ENCODE assay signal across 8 cellular contexts in genomic region chr2:208252766-208253492, GRCh38. TPM values are rescaled to one million over a fixed set of nuclear protein-coding genes. Genes with fewer than 3 reads are reported as not detected.
A peak's percentile ranks its signal among the peaks of the same experiment; 100 is the strongest.
DNase-seq lines count a peak whose midpoint lies in the region; ATAC-seq, FAIRE-seq and TF ChIP-seq lines count a peak whose summit lies in the region.

No MANE protein-coding gene starts in this region.

- H3K27ac ChIP-seq in HepG2 (ENCODE audit: extremely low read length, insufficient read depth, low read length) (peak overlapping the region; percentile 97), thyroid gland (peak overlapping the region in 2 of 3 donors; percentile 57 to 60)

- intact Hi-C loops in HepG2 (cut with micrococcal nuclease; ENCODE audit: unreplicated experiment) (no loop called here), thyroid gland (cut with DNase I) (no loop called here)

- no peaks in the 10 kb centered on the region for H4K20me1 ChIP-seq in HepG2 (ENCODE audit: insufficient read depth, low read length)

- ATAC-seq in HepG2: no peak
- no peak for ATAC-seq in HG03135 (IDR thresholded peaks at IDR 0.05; ENCODE audit: unreplicated experiment)
- no peak for ATAC-seq in GM18909 (IDR thresholded peaks at IDR 0.05; ENCODE audit: poor library complexity, unreplicated experiment)

- H3K27ac Mint-ChIP-seq in activated naive CD4-positive, alpha-beta T cell treated with anti-CD3 and anti-CD28 coated beads, Interleukin-2, amount 50 U/mL, for 24 hours: peak overlapping the region; percentile 76
- H3K27ac Mint-ChIP-seq in activated naive CD8-positive, alpha-beta T cell treated with anti-CD3 and anti-CD28 coated beads for 36 hours: no peak overlapping the region

- no peaks in the 10 kb centered on the region for H3K27me3 Mint-ChIP-seq in activated naive CD4-positive, alpha-beta T cell treated with anti-CD3 and anti-CD28 coated beads, Interleukin-2, amount 50 U/mL, for 24 hours
- no peaks in the 10 kb centered on the region for H3K27me3 Mint-ChIP-seq in activated naive CD8-positive, alpha-beta T cell treated with anti-CD3 and anti-CD28 coated beads for 36 hours

- H3K4me2 ChIP-seq in HepG2 (ENCODE audit: low read depth, low read length): peak overlapping the region; percentile 95

- H3K9me3 ChIP-seq in HepG2 (ENCODE audit: low read length) (no peaks in the 10 kb centered on the region), thyroid gland (no peaks in the 10 kb centered on the region)

- BruUV-seq in HepG2 (replicated peaks; lab: Mats Ljungman, UMichigan): no TSS peak

- no peak for DNase-seq in activated naive CD4-positive, alpha-beta T cell (lab: John Stamatoyannopoulos, UW)
- no peak for DNase-seq in activated naive CD8-positive, alpha-beta T cell treated with anti-CD3 and anti-CD28 coated beads for 36 hours
- DNase-seq in HepG2 (ENCODE audit: low spot score) (peak; percentile 48), thyroid gland (no peak)
- no peak for DNase-seq in stimulated activated CD4-positive, alpha-beta T cell treated with anti-CD3 and anti-CD28 coated beads, Interleukin-12 subunit alpha, Interleukin-12 subunit beta, amount 100 ng/mL, for 4 hours

- H3K79me2 ChIP-seq in HepG2 (ENCODE audit: insufficient read depth, low read length): peaks cover 43% of the 10 kb centered on the region

- peak overlapping the region; percentile 91 for H3K9ac ChIP-seq in HepG2 (ENCODE audit: insufficient read depth, low read depth, low read length)

- H3K4me1 ChIP-seq in HepG2 (ENCODE audit: insufficient read depth, low read length): peaks cover 82% of the 10 kb centered on the region
- peaks cover 7 to 15% of the 10 kb centered on the region in 2 donors for H3K4me1 ChIP-seq in thyroid gland

- in situ Hi-C loops in HepG2 (cut with HindIII; ENCODE audit: extremely low pct_ligation_motif_present, low pct_unique_long_range_greater_than_20kb): loop anchor here (5.0 to 25.0 kb wide), 2 partner anchors 76 to 541 kb away; partner anchors contain the start of gene CCNYL1

- H3K9me3 Mint-ChIP-seq in activated naive CD4-positive, alpha-beta T cell treated with anti-CD3 and anti-CD28 coated beads, Interleukin-2, amount 50 U/mL, for 24 hours: no peaks in the 10 kb centered on the region
- no peaks in the 10 kb centered on the region for H3K9me3 Mint-ChIP-seq in activated naive CD8-positive, alpha-beta T cell treated with anti-CD3 and anti-CD28 coated beads for 36 hours

- FAIRE-seq in HepG2 (lab: Jason Lieb, UNC): no peak

- peaks cover 3 to 51% of the 10 kb centered on the region in 2 experiments for H3K36me3 ChIP-seq in HepG2 (replicated peaks in 1 of 2; ENCODE audit: control insufficient read depth in 1 of 2, insufficient read depth in 2 of 2, low read length in 2 of 2)
- H3K36me3 ChIP-seq in thyroid gland: peaks cover 8 to 14% of the 10 kb centered on the region in 2 donors

- TF ChIP-seq EP300 in HepG2 (IDR thresholded peaks at IDR 0.05; ENCODE audit: low read depth in 2 of 2, low read length in 2 of 2) (no peak), HepG2 (CRISPR knock-in tag; IDR thresholded peaks at IDR 0.05; ENCODE audit: borderline replicate concordance) (no peak)

- TF ChIP-seq CTCF in HepG2 (CRISPR knock-in tag; IDR thresholded peaks at IDR 0.05) (no peak), thyroid gland (IDR thresholded peaks at IDR 0.05) (no peak)

- no peaks in the 10 kb centered on the region; a peak in 1 of 5 replicates for H3K27me3 ChIP-seq in HepG2 (ENCODE audit: control insufficient read depth in 1 of 2, insufficient read depth in 2 of 2, low read length in 2 of 2)
- no peaks in the 10 kb centered on the region for H3K27me3 ChIP-seq in thyroid gland

- TF ChIP-seq RAD21 in HepG2 (CRISPR knock-in tag; IDR thresholded peaks at IDR 0.05): no peak

- no peak overlapping the region for H2AFZ ChIP-seq in HepG2 (ENCODE audit: low read length)

- H3K4me1 Mint-ChIP-seq in activated naive CD4-positive, alpha-beta T cell treated with anti-CD3 and anti-CD28 coated beads, Interleukin-2, amount 50 U/mL, for 24 hours: peaks cover 22% of the 10 kb centered on the region
- peaks cover 23% of the 10 kb centered on the region for H3K4me1 Mint-ChIP-seq in activated naive CD8-positive, alpha-beta T cell treated with anti-CD3 and anti-CD28 coated beads for 36 hours

- POLR2A ChIA-PET in HepG2 (lab: Yijun Ruan, JAX): interaction anchor here (1.2 to 7.8 kb wide), 5 partner anchors 12 to 628 kb away, joined by 3 to 145 read pairs (median 9); partner anchors contain the start of genes METTL21A and PIKFYVE

- CTCF ChIA-PET in HepG2 (lab: Yijun Ruan, JAX; ENCODE audit: low intra/inter-chr PET ratio, low total read pairs): no interaction called here

- H3K36me3 Mint-ChIP-seq in activated naive CD4-positive, alpha-beta T cell treated with anti-CD3 and anti-CD28 coated beads, Interleukin-2, amount 50 U/mL, for 24 hours: peaks cover 9% of the 10 kb centered on the region
- H3K36me3 Mint-ChIP-seq in activated naive CD8-positive, alpha-beta T cell treated with anti-CD3 and anti-CD28 coated beads for 36 hours: peaks cover 8% of the 10 kb centered on the region

- H3K4me3 ChIP-seq in HepG2 (replicated peaks in 1 of 3; ENCODE audit: insufficient read depth in 1 of 3, low read depth in 2 of 3, low read length in 3 of 3) (peak overlapping the region; percentile 85 to 100 (median 100)), thyroid gland (replicated peaks in 1 of 3) (peak overlapping the region in 1 of 3 donors; percentile 67)

- 90% methylated on average over 2 of the region's 2 CpGs for WGBS in HepG2 (ENCODE audit: low lambda C conversion rate)
- WGBS in thyroid gland, 2 donors: 87 to 89% methylated on average over 2 of the region's 2 CpGs

- TF ChIP-seq POLR2A in HepG2 (IDR thresholded peaks at IDR 0.05; ENCODE audit: insufficient read depth in 1 of 2, low read depth in 2 of 2, low read length in 2 of 2) (no peak), thyroid gland (IDR thresholded peaks at IDR 0.05) (no peak)

- H3K4me3 Mint-ChIP-seq in activated naive CD4-positive, alpha-beta T cell treated with anti-CD3 and anti-CD28 coated beads, Interleukin-2, amount 50 U/mL, for 24 hours: no peak overlapping the region
- H3K4me3 Mint-ChIP-seq in activated naive CD8-positive, alpha-beta T cell treated with anti-CD3 and anti-CD28 coated beads for 36 hours: peak overlapping the region; percentile 95

TF ChIP-seq in HepG2, 621 proteins besides CTCF, POLR2A, EP300 and RAD21 (continues in another document):
- TF ChIP-seq IRF2 (CRISPR knock-in tag; IDR thresholded peaks at IDR 0.05): no peak

RNA-seq across cellular contexts. Expression of gene IDH1, which starts 1.9 kb away (rescaled TPM):
- total RNA-seq in activated naive CD8-positive, alpha-beta T cell treated with anti-CD3 and anti-CD28 coated beads for 36 hours: 10 to 100 TPM; 14.3 to 18.3 TPM
- 1,077 and 1,654 TPM in 2 replicates for total RNA-seq in HepG2 (2016; rRNA removed; fragmentation: Illumina TruSeq; extraction: Trizol)
- 96.9 and 104 TPM in 2 replicates for total RNA-seq in HepG2 (2016; cell fraction: cytosol; rRNA removed; fragmentation: Illumina TruSeq; extraction: Trizol; ENCODE audit: low read depth)
- total RNA-seq in HepG2 (2016; cell fraction: insoluble cytoplasmic fraction; rRNA removed; fragmentation: Illumina TruSeq; extraction: Trizol): 1,083 and 1,679 TPM in 2 replicates
- 314 and 331 TPM in 2 replicates for total RNA-seq in HepG2 (2016; cell fraction: membrane; rRNA removed; fragmentation: Illumina TruSeq; extraction: Trizol)
- total RNA-seq in HepG2 (2016; cell fraction: nucleus; rRNA removed; fragmentation: Illumina TruSeq; extraction: Trizol): 500 TPM in 2 replicates
- polyA plus RNA-seq in HepG2 (2011; rRNA removed): 258 and 312 TPM in 2 replicates
- polyA plus RNA-seq in HepG2 (2011; cell fraction: cytosol; rRNA removed): 157 and 214 TPM in 2 replicates
- 167 and 204 TPM in 2 replicates for polyA plus RNA-seq in HepG2 (2011; cell fraction: nucleus; rRNA removed)
- 217 and 288 TPM in 2 replicates for polyA plus RNA-seq in HepG2 (2012)
- polyA plus RNA-seq in HepG2 (2016; cell fraction: cytosol; fragmentation: Illumina TruSeq; extraction: Trizol; ENCODE audit: low read depth): 73.2 and 78.3 TPM in 2 replicates
- polyA plus RNA-seq in HepG2 (2016; cell fraction: insoluble cytoplasmic fraction; fragmentation: Illumina TruSeq; extraction: Trizol; ENCODE audit: low read depth): 1,387 and 1,488 TPM in 2 replicates
- 191 and 213 TPM in 2 replicates for polyA plus RNA-seq in HepG2 (2016; cell fraction: membrane; fragmentation: Illumina TruSeq; extraction: Trizol; ENCODE audit: low read depth)
- 593 and 621 TPM in 2 replicates for polyA plus RNA-seq in HepG2 (2016; cell fraction: nucleus; fragmentation: Illumina TruSeq; extraction: Trizol; ENCODE audit: insufficient read depth, low read depth)
- 68.1 and 135 TPM in 2 replicates for polyA minus RNA-seq in HepG2 (2011; rRNA and poly(A)+ RNA removed; ENCODE audit: low replicate concordance)
- polyA minus RNA-seq in HepG2 (2011; cell fraction: cytosol; rRNA and poly(A)+ RNA removed): 164 and 173 TPM in 2 replicates
- 247 and 293 TPM in 2 replicates for polyA minus RNA-seq in HepG2 (2011; cell fraction: nucleus; rRNA and poly(A)+ RNA removed)
- total RNA-seq in thyroid gland: 10 to 100 TPM; 53.9 to 90.2 (median 61.6) TPM

RNA-seq across cellular contexts. Expression of gene PIKFYVE, which starts 13.1 kb away (rescaled TPM):
- total RNA-seq in activated naive CD8-positive, alpha-beta T cell treated with anti-CD3 and anti-CD28 coated beads for 36 hours: 10 to 100 TPM; 13.5 to 13.6 TPM
- total RNA-seq in HepG2 (2016; rRNA removed; fragmentation: Illumina TruSeq; extraction: Trizol): 21.7 and 24.4 TPM in 2 replicates
- 5.9 and 6.9 TPM in 2 replicates for total RNA-seq in HepG2 (2016; cell fraction: cytosol; rRNA removed; fragmentation: Illumina TruSeq; extraction: Trizol; ENCODE audit: low read depth)
- total RNA-seq in HepG2 (2016; cell fraction: insoluble cytoplasmic fraction; rRNA removed; fragmentation: Illumina TruSeq; extraction: Trizol): 20.5 and 24.0 TPM in 2 replicates
- total RNA-seq in HepG2 (2016; cell fraction: membrane; rRNA removed; fragmentation: Illumina TruSeq; extraction: Trizol): 7.4 and 8.2 TPM in 2 replicates
- 33.7 and 38.5 TPM in 2 replicates for total RNA-seq in HepG2 (2016; cell fraction: nucleus; rRNA removed; fragmentation: Illumina TruSeq; extraction: Trizol)
- 15.8 and 20.2 TPM in 2 replicates for polyA plus RNA-seq in HepG2 (2011; rRNA removed)
- 7.0 and 10.6 TPM in 2 replicates for polyA plus RNA-seq in HepG2 (2011; cell fraction: cytosol; rRNA removed)
- 21.3 and 21.9 TPM in 2 replicates for polyA plus RNA-seq in HepG2 (2011; cell fraction: nucleus; rRNA removed)
- polyA plus RNA-seq in HepG2 (2012): 13.3 and 15.2 TPM in 2 replicates
- polyA plus RNA-seq in HepG2 (2016; cell fraction: cytosol; fragmentation: Illumina TruSeq; extraction: Trizol; ENCODE audit: low read depth): 0.29 and 0.55 TPM in 2 replicates
- 11.0 and 11.9 TPM in 2 replicates for polyA plus RNA-seq in HepG2 (2016; cell fraction: insoluble cytoplasmic fraction; fragmentation: Illumina TruSeq; extraction: Trizol; ENCODE audit: low read depth)
- 1.1 and 1.2 TPM in 2 replicates for polyA plus RNA-seq in HepG2 (2016; cell fraction: membrane; fragmentation: Illumina TruSeq; extraction: Trizol; ENCODE audit: low read depth)
- 25.9 and 28.2 TPM in 2 replicates for polyA plus RNA-seq in HepG2 (2016; cell fraction: nucleus; fragmentation: Illumina TruSeq; extraction: Trizol; ENCODE audit: insufficient read depth, low read depth)
- 27.0 and 45.7 TPM in 2 replicates for polyA minus RNA-seq in HepG2 (2011; rRNA and poly(A)+ RNA removed; ENCODE audit: low replicate concordance)
- polyA minus RNA-seq in HepG2 (2011; cell fraction: cytosol; rRNA and poly(A)+ RNA removed): 23.4 and 27.2 TPM in 2 replicates
- polyA minus RNA-seq in HepG2 (2011; cell fraction: nucleus; rRNA and poly(A)+ RNA removed): 130 and 131 TPM in 2 replicates
- 10 to 100 TPM; 35.2 to 51.3 (median 41.7) TPM for total RNA-seq in thyroid gland
